In genomic region chr2:216525972-216526371, GRCh38 we compare ENCODE assay signal across 23 cellular contexts. TPM values are rescaled to one million over a fixed set of nuclear protein-coding genes. Genes with fewer than 3 reads are reported as not detected.
DNase-seq lines count a peak whose midpoint lies in the region; ATAC-seq and TF ChIP-seq lines count a peak whose summit lies in the region.
"Had no signal": no experiment of that assay in that cellular context is flagged by ENCODE, and none has a peak within 500 bp of the region (broad histone marks: within the 10 kb centered on the region; RNA-seq: fewer than 3 reads in every experiment).

No MANE protein-coding gene starts in this region.

- H3K27me3 Mint-ChIP-seq in chondrocyte (ENCODE audit: low read depth): no peaks in the 10 kb centered on the region
- H3K27me3 Mint-ChIP-seq: CD4-positive, alpha-beta T cell; CD8-positive, alpha-beta memory T cell had no signal

- no peak for DNase-seq in heart right ventricle
- no peak for DNase-seq in Right ventricle myocardium inferior (ENCODE audit: missing footprints)
- no peak for DNase-seq in chondrocyte (ENCODE audit: low spot score)
- DNase-seq in thoracic aorta (ENCODE audit: low spot score): no peak
- DNase-seq in GOT3 (lab: John Stamatoyannopoulos, UW): no peak
- DNase-seq: 8988T; ACHN; AML-193; BE2C; CD4-positive, alpha-beta T cell; CD8-positive, alpha-beta memory T cell; DMS 273 treated with DMSO at 0.1 percent for 48 hours; DMS79; EL; GDM1; H7; HCEC 1CT had no signal

- no peak overlapping the region for H3K4me3 Mint-ChIP-seq in chondrocyte (ENCODE audit: unreplicated experiment)
- H3K4me3 Mint-ChIP-seq: CD14-positive monocyte; CD4-positive, alpha-beta T cell; CD8-positive, alpha-beta memory T cell had no signal

- H3K36me3 Mint-ChIP-seq in chondrocyte (ENCODE audit: low read depth): no peaks in the 10 kb centered on the region
- H3K36me3 Mint-ChIP-seq: CD14-positive monocyte; CD8-positive, alpha-beta memory T cell had no signal

- H3K27me3 ChIP-seq in heart right ventricle: no peaks in the 10 kb centered on the region
- no peaks in the 10 kb centered on the region for H3K27me3 ChIP-seq in thoracic aorta (replicated peaks; ENCODE audit: insufficient read depth)
- H3K27me3 ChIP-seq: BE2C; BLaER1 treated with 17β-estradiol and CSF1 and Interleukin-3, amounts not matched to agents 10 nM and 100 nM had no signal

- H3K27ac Mint-ChIP-seq in chondrocyte (ENCODE audit: unreplicated experiment): peak overlapping the region; percentile 66
- H3K27ac Mint-ChIP-seq: CD4-positive, alpha-beta T cell had no signal

- H3K9me3 ChIP-seq in heart right ventricle (peaks cover 0 to 10% (median 0%) of the 10 kb centered on the region in 11 donors), thoracic aorta (no peaks in the 10 kb centered on the region)
- H3K9me3 ChIP-seq: A549, BE2C had no signal

- H3K9me3 Mint-ChIP-seq in chondrocyte (ENCODE audit: low read depth): peaks cover 4% of the 10 kb centered on the region
- H3K9me3 Mint-ChIP-seq: CD4-positive, alpha-beta T cell had no signal

- ATAC-seq in heart right ventricle (peak in 6 of 8 donors; percentile 42 to 85 (median 68)), Right ventricle myocardium inferior (no peak), thoracic aorta (ENCODE audit: insufficient number of reproducible peaks, low FRiP score, low read depth) (peak; percentile 38), HG02884 (IDR thresholded peaks at IDR 0.05; ENCODE audit: unreplicated experiment) (no peak), HG03520 (IDR thresholded peaks at IDR 0.05; ENCODE audit: unreplicated experiment) (no peak)
- ATAC-seq: A549, GM12878 had no signal

- H3K36me3 ChIP-seq in heart right ventricle: no peaks in the 10 kb centered on the region
- H3K36me3 ChIP-seq in thoracic aorta: no peaks in the 10 kb centered on the region

- peaks cover 20% of the 10 kb centered on the region for H3K4me1 Mint-ChIP-seq in chondrocyte (ENCODE audit: low read depth)
- H3K4me1 Mint-ChIP-seq: CD14-positive monocyte; CD8-positive, alpha-beta memory T cell had no signal

- no peak overlapping the region for H3K4me3 ChIP-seq in heart right ventricle
- no peak overlapping the region for H3K4me3 ChIP-seq in thoracic aorta
- H3K4me3 ChIP-seq: A549; BLaER1 treated with 17β-estradiol and CSF1 and Interleukin-3, amounts not matched to agents 10 nM and 100 nM; GM12878 had no signal

- peak overlapping the region in 1 of 10 donors; percentile 42 for H3K27ac ChIP-seq in heart right ventricle
- peak overlapping the region; percentile 10 to 79 for H3K27ac ChIP-seq in thoracic aorta
- H3K27ac ChIP-seq: A549; BLaER1 treated with 17β-estradiol and CSF1 and Interleukin-3, amounts not matched to agents 10 nM and 100 nM had no signal

- H3K4me1 ChIP-seq in heart right ventricle (peaks cover 0 to 23% (median 7%) of the 10 kb centered on the region in 9 donors), thoracic aorta (ENCODE audit: control insufficient read depth in 1 of 2, low read depth in 2 of 2) (peaks cover 14 to 19% of the 10 kb centered on the region in 2 donors)
- H3K4me1 ChIP-seq: A549, BE2C had no signal

- WGBS in heart right ventricle, 2 donors: 56 to 61% methylated on average over 4 of the region's 4 CpGs

- TF ChIP-seq CTCF in heart right ventricle (IDR thresholded peaks at IDR 0.05): no peak
- no peak for TF ChIP-seq CTCF in chondrocyte (IDR thresholded peaks at IDR 0.05)
- TF ChIP-seq CTCF in thoracic aorta (IDR thresholded peaks at IDR 0.05): no peak

- intact Hi-C loops in heart right ventricle (cut with DNase I): loop anchor here in 1 of 10 donors (10.0 kb wide), 1 partner anchor 1219 kb away; no protein-coding TSS in a partner anchor
- intact Hi-C loops in Right ventricle myocardium inferior (cut with DNase I): no loop called here

RNA-seq across cellular contexts. Expression of gene RPL37A, which starts 27.3 kb away (rescaled TPM):
- 1,000 to 10,000 TPM; 1,773 to 2,212 (median 2,050) TPM for total RNA-seq in heart right ventricle
- 1,000 to 10,000 TPM; 2,109 to 6,100 TPM for polyA plus RNA-seq in heart right ventricle
- 2,083 TPM for total RNA-seq in Right ventricle myocardium inferior
- 2,015 to 2,317 TPM (median 2,049 TPM) in 3 replicates for total RNA-seq in chondrocyte
- 100 to 1,000 TPM; 422 to 464 TPM for total RNA-seq in thoracic aorta

Comparison
In these comparisons a context has a peak if more than half of its experiments do, and no peak if none do; other contexts are left out.
1. ATAC-seq: peak in heart right ventricle (6 of 8) and thoracic aorta (single experiment); none in Right ventricle myocardium inferior (single experiment), HG02884 (single experiment) and HG03520 (single experiment).